1 cellular context compared by ENCODE assay signal in genomic region chr18:26864658-26865057, GRCh38.
TF ChIP-seq lines count a peak whose summit lies in the region.

No MANE protein-coding gene starts in this region.

TF ChIP-seq in SK-N-SH treated with all-trans-retinoic acid at 6 μM for 48 hours, 23 proteins besides CTCF, POLR2A, EP300 and RAD21 (continued from another document):
- TF ChIP-seq, protein P1, sequence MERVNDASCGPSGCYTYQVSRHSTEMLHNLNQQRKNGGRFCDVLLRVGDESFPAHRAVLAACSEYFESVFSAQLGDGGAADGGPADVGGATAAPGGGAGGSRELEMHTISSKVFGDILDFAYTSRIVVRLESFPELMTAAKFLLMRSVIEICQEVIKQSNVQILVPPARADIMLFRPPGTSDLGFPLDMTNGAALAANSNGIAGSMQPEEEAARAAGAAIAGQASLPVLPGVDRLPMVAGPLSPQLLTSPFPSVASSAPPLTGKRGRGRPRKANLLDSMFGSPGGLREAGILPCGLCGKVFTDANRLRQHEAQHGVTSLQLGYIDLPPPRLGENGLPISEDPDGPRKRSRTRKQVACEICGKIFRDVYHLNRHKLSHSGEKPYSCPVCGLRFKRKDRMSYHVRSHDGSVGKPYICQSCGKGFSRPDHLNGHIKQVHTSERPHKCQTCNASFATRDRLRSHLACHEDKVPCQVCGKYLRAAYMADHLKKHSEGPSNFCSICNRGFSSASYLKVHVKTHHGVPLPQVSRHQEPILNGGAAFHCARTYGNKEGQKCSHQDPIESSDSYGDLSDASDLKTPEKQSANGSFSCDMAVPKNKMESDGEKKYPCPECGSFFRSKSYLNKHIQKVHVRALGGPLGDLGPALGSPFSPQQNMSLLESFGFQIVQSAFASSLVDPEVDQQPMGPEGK (CRISPR knock-in tag; IDR thresholded peaks at IDR 0.05; ENCODE audit: borderline replicate concordance) = no peak
